18 cellular contexts compared by ENCODE assay signal in the genomic region with DNA sequence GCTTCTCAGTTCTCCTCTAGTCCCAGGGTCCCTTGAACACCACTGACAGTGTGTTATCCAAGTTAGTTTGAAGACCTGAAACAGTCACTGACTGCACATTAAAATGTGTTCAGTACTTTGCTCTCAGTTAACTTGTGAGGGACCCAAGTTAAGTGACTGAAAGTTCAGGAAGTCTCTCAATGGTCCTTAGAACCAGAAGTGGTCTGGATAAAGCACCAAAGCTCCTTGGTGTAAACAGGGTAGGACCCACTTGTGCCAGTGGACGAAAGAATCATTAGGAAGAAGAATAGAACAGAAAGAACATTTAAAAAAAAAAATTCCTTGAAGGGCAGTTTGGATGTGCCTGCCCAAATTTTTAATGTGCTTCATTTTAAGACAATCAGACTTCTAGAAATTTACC. TPM values are rescaled to one million over a fixed set of nuclear protein-coding genes. Genes with fewer than 3 reads are reported as not detected.
DNase-seq lines count a peak whose midpoint lies in the region; ATAC-seq and TF ChIP-seq lines count a peak whose summit lies in the region.
"Had no signal": no experiment of that assay in that cellular context is flagged by ENCODE, and none has a peak within 500 bp of the region (broad histone marks: within the 10 kb centered on the region; RNA-seq: fewer than 3 reads in every experiment).

No MANE protein-coding gene starts in this region.

- peak overlapping the region; percentile 81 for H3K4me2 ChIP-seq in DOHH2 (ENCODE audit: low read length)
- H3K4me2 ChIP-seq: KMS-11 had no signal

- peaks cover 79% of the 10 kb centered on the region for H3K36me3 Mint-ChIP-seq in stimulated activated effector memory CD8-positive, alpha-beta T cell treated with anti-CD3 and anti-CD28 coated beads, Interleukin-12 subunit alpha, Interleukin-12 subunit beta, amount 100 ng/mL, for 72 hours
- H3K36me3 Mint-ChIP-seq in activated CD4-positive, alpha-beta memory T cell treated with anti-CD3 and anti-CD28 coated beads, Interleukin-2, amount 10 ng/mL, durations not matched to agents 7 days and 5 days (ENCODE audit: low read depth) = peaks cover 69% of the 10 kb centered on the region

- peak overlapping the region; percentile 93 for H3K27ac ChIP-seq in DOHH2 (ENCODE audit: low read depth, low read length)
- peak overlapping the region in 3 of 4 donors; percentile 3 to 70 (median 38) for H3K27ac ChIP-seq in Peyer's patch
- H3K27ac ChIP-seq in esophagus squamous epithelium = peak overlapping the region; percentile 31 to 71 (median 67)
- H3K27ac ChIP-seq: KMS-11 had no signal

- H3K4me3 ChIP-seq in DOHH2 (ENCODE audit: low read length) (peak overlapping the region; percentile 66), Peyer's patch (no peak overlapping the region), esophagus squamous epithelium (no peak overlapping the region)
- H3K4me3 ChIP-seq: gastrocnemius medialis had no signal

- no peak for TF ChIP-seq CTCF in DOHH2 (IDR thresholded peaks at IDR 0.05; ENCODE audit: low read depth, low read length, poor library complexity, severe bottlenecking)
- TF ChIP-seq CTCF in Peyer's patch (IDR thresholded peaks at IDR 0.05) = no peak
- TF ChIP-seq CTCF in esophagus squamous epithelium (IDR thresholded peaks at IDR 0.05) = no peak

- peak overlapping the region; percentile 16 for H3K27ac Mint-ChIP-seq in stimulated activated effector memory CD8-positive, alpha-beta T cell treated with anti-CD3 and anti-CD28 coated beads, Interleukin-12 subunit alpha, Interleukin-12 subunit beta, amount 100 ng/mL, for 72 hours
- no peak overlapping the region for H3K27ac Mint-ChIP-seq in activated CD4-positive, alpha-beta memory T cell treated with anti-CD3 and anti-CD28 coated beads, Interleukin-2, amount 10 ng/mL, durations not matched to agents 7 days and 5 days
- H3K27ac Mint-ChIP-seq: activated naive CD8-positive, alpha-beta T cell treated with anti-CD3 and anti-CD28 coated beads, Interleukin-2, amount 10 ng/mL, durations not matched to agents 7 days and 5 days; mesothelial cell of epicardium had no signal

- POLR2A ChIA-PET in activated CD4-positive, alpha-beta memory T cell treated with anti-CD3 and anti-CD28 coated beads, Interleukin-2, amount 10 ng/mL, durations not matched to agents 7 days and 5 days (lab: Charles Lee) = no interaction called here

- H3K4me1 Mint-ChIP-seq in stimulated activated effector memory CD8-positive, alpha-beta T cell treated with anti-CD3 and anti-CD28 coated beads, Interleukin-12 subunit alpha, Interleukin-12 subunit beta, amount 100 ng/mL, for 72 hours = peaks cover 6% of the 10 kb centered on the region
- H3K4me1 Mint-ChIP-seq in activated CD4-positive, alpha-beta memory T cell treated with anti-CD3 and anti-CD28 coated beads, Interleukin-2, amount 10 ng/mL, durations not matched to agents 7 days and 5 days = peaks cover 8% of the 10 kb centered on the region
- H3K4me1 Mint-ChIP-seq: mesothelial cell of epicardium had no signal

- H4K20me1 ChIP-seq in DOHH2 (ENCODE audit: control insufficient read depth, insufficient read depth, low read depth, low read length) = no peaks in the 10 kb centered on the region

- H3K9me3 Mint-ChIP-seq in stimulated activated effector memory CD8-positive, alpha-beta T cell treated with anti-CD3 and anti-CD28 coated beads, Interleukin-12 subunit alpha, Interleukin-12 subunit beta, amount 100 ng/mL, for 72 hours = no peaks in the 10 kb centered on the region
- no peaks in the 10 kb centered on the region for H3K9me3 Mint-ChIP-seq in activated CD4-positive, alpha-beta memory T cell treated with anti-CD3 and anti-CD28 coated beads, Interleukin-2, amount 10 ng/mL, durations not matched to agents 7 days and 5 days
- H3K9me3 Mint-ChIP-seq: activated naive CD8-positive, alpha-beta T cell treated with anti-CD3 and anti-CD28 coated beads, Interleukin-2, amount 10 ng/mL, durations not matched to agents 7 days and 5 days; activated T-cell treated with anti-CD3 and anti-CD28 coated beads, Interleukin-2, amount 50 U/mL, for 4 hours had no signal

- DNase-seq in Peyer's patch = no peak
- DNase-seq in esophagus squamous epithelium (lab: John Stamatoyannopoulos, UW) = no peak
- DNase-seq in stimulated activated effector memory CD8-positive, alpha-beta T cell treated with anti-CD3 and anti-CD28 coated beads, Interleukin-12 subunit alpha, Interleukin-12 subunit beta, amount 100 ng/mL, for 72 hours (ENCODE audit: low spot score in 2 of 2) = no peak
- no peak for DNase-seq in cerebellum (ENCODE audit: low spot score)
- no peak for DNase-seq in NAMALWA (ENCODE audit: low spot score)
- DNase-seq in globus pallidus (ENCODE audit: low spot score) = no peak
- no peak for DNase-seq in activated CD4-positive, alpha-beta memory T cell treated with anti-CD3 and anti-CD28 coated beads, Interleukin-2, amount 10 ng/mL, durations not matched to agents 7 days and 5 days
- DNase-seq: activated naive CD8-positive, alpha-beta T cell treated with anti-CD3 and anti-CD28 coated beads, Interleukin-2, amount 10 ng/mL, durations not matched to agents 7 days and 5 days; activated T-cell treated with anti-CD3 and anti-CD28 coated beads, Interleukin-2, amount 50 U/mL, for 4 hours; NCI-H1436; NCI-H2227 treated with DMSO at 0.1 percent for 48 hours; NK-92 treated with Interleukin-12 subunit alpha and Interleukin-12 subunit beta, amount 100 ng/mL, for 24 hours; SHP77 treated with DMSO at 0.1 percent for 48 hours; stimulated activated naive CD4-positive, alpha-beta T cell treated with Interleukin-2 at 50 U/mL for 16 hours had no signal

- H3K4me1 ChIP-seq in DOHH2 (ENCODE audit: control insufficient read depth, low read length) (peaks cover 92% of the 10 kb centered on the region), Peyer's patch (peaks cover 4 to 37% (median 19%) of the 10 kb centered on the region in 4 donors), esophagus squamous epithelium (peaks cover 17 to 56% (median 18%) of the 10 kb centered on the region in 3 donors)

- H3K36me3 ChIP-seq in DOHH2 (ENCODE audit: control insufficient read depth, low read length) = peaks cover 22% of the 10 kb centered on the region
- H3K36me3 ChIP-seq in Peyer's patch = peaks cover 0 to 21% (median 0%) of the 10 kb centered on the region in 3 donors
- H3K36me3 ChIP-seq in esophagus squamous epithelium = peaks cover 0 to 84% (median 26%) of the 10 kb centered on the region in 3 donors

- WGBS in esophagus squamous epithelium, 2 donors = 57 to 67% methylated on average over 1 of the region's 1 CpG

- H3K79me2 ChIP-seq in DOHH2 (ENCODE audit: control insufficient read depth, low read length) = no peaks in the 10 kb centered on the region

- no peaks in the 10 kb centered on the region for H3K9me2 ChIP-seq in DOHH2 (replicated peaks; ENCODE audit: control insufficient read depth, low read length)

- TF ChIP-seq POLR2A in Peyer's patch (IDR thresholded peaks at IDR 0.05) (no peak), esophagus squamous epithelium (IDR thresholded peaks at IDR 0.05) (no peak)

- CTCF ChIA-PET in activated CD4-positive, alpha-beta memory T cell treated with anti-CD3 and anti-CD28 coated beads, Interleukin-2, amount 10 ng/mL, durations not matched to agents 7 days and 5 days (lab: Charles Lee) = no interaction called here

- H3K27me3 Mint-ChIP-seq in activated CD4-positive, alpha-beta memory T cell treated with anti-CD3 and anti-CD28 coated beads, Interleukin-2, amount 10 ng/mL, durations not matched to agents 7 days and 5 days = no peaks in the 10 kb centered on the region
- H3K27me3 Mint-ChIP-seq: activated naive CD8-positive, alpha-beta T cell treated with anti-CD3 and anti-CD28 coated beads, Interleukin-2, amount 10 ng/mL, durations not matched to agents 7 days and 5 days had no signal

- intact Hi-C loops in esophagus squamous epithelium (cut with DNase I) = no loop called here

- peaks cover 24% of the 10 kb centered on the region for H3F3A ChIP-seq in DOHH2 (ENCODE audit: control insufficient read depth, insufficient read depth)

- no peaks in the 10 kb centered on the region for H3K27me3 ChIP-seq in DOHH2 (ENCODE audit: control insufficient read depth, low read length)
- H3K27me3 ChIP-seq in Peyer's patch = no peaks in the 10 kb centered on the region
- H3K27me3 ChIP-seq in esophagus squamous epithelium = no peaks in the 10 kb centered on the region
- H3K27me3 ChIP-seq: gastrocnemius medialis had no signal

- no peak overlapping the region for H3K4me3 Mint-ChIP-seq in stimulated activated effector memory CD8-positive, alpha-beta T cell treated with anti-CD3 and anti-CD28 coated beads, Interleukin-12 subunit alpha, Interleukin-12 subunit beta, amount 100 ng/mL, for 72 hours
- H3K4me3 Mint-ChIP-seq in activated CD4-positive, alpha-beta memory T cell treated with anti-CD3 and anti-CD28 coated beads, Interleukin-2, amount 10 ng/mL, durations not matched to agents 7 days and 5 days = no peak overlapping the region
- H3K4me3 Mint-ChIP-seq: activated naive CD8-positive, alpha-beta T cell treated with anti-CD3 and anti-CD28 coated beads, Interleukin-2, amount 10 ng/mL, durations not matched to agents 7 days and 5 days; activated T-cell treated with anti-CD3 and anti-CD28 coated beads, Interleukin-2, amount 50 U/mL, for 4 hours; mesothelial cell of epicardium had no signal

- ATAC-seq in stimulated activated effector memory CD8-positive, alpha-beta T cell treated with anti-CD3 and anti-CD28 coated beads, Interleukin-12 subunit alpha, Interleukin-12 subunit beta, amount 100 ng/mL, for 72 hours = no peak
- ATAC-seq: activated T-cell treated with anti-CD3 and anti-CD28 coated beads, Interleukin-2, amount 50 U/mL, for 4 hours had no signal

- H3K9me3 ChIP-seq in DOHH2 (ENCODE audit: control insufficient read depth, insufficient read depth, low read length) (peaks cover 10% of the 10 kb centered on the region), Peyer's patch (no peaks in the 10 kb centered on the region), esophagus squamous epithelium (no peaks in the 10 kb centered on the region)
- H3K9me3 ChIP-seq: gastrocnemius medialis had no signal

RNA-seq across cellular contexts. Expression of a gene that starts 45.1 kb away (rescaled TPM):
- total RNA-seq in Peyer's patch (10 to 100 TPM in 3 of 4 donors, 1 to 10 TPM in 1; 4.0 to 29.7 (median 21.0) TPM), esophagus squamous epithelium (10 to 100 TPM in 1 of 4 donors, 1 to 10 TPM in 3; 4.2 to 13.0 (median 6.2) TPM), cerebellum (4.7 TPM)
- 10 to 100 TPM; 19.6 to 22.6 TPM for total RNA-seq in activated CD4-positive, alpha-beta memory T cell treated with anti-CD3 and anti-CD28 coated beads, Interleukin-2, amount 10 ng/mL, durations not matched to agents 7 days and 5 days

Comparison
In these comparisons a context has a peak if more than half of its experiments do, and no peak if none do; other contexts are left out.
1. H3K27ac ChIP-seq: peak in every context shown above with its lines; median percentile 93 in DOHH2; 67 in esophagus squamous epithelium; 38 in Peyer's patch.